23 cellular contexts compared by ENCODE assay signal in genomic region chr1:214067853-214068703, GRCh38.
"Had no signal": no experiment of that assay in that cellular context is flagged by ENCODE, and none has a peak within 500 bp of the region (broad histone marks: within the 10 kb centered on the region; RNA-seq: fewer than 3 reads in every experiment).

No MANE protein-coding gene starts in this region.

- H3K4me2 ChIP-seq: SK-N-SH had no signal

- H3K9ac ChIP-seq: SK-N-SH had no signal

- H3K36me3 ChIP-seq: adrenal gland, MG63, Peyer's patch, SJCRH30, WERI-Rb-1 had no signal

- H3K9me2 ChIP-seq: SK-N-SH had no signal

- H3K27me3 ChIP-seq: adrenal gland, Peyer's patch, SJCRH30 had no signal

- H3K9me3 ChIP-seq: adrenal gland, MG63, Peyer's patch, SJCRH30, SK-N-SH had no signal

- DNase-seq: activated CD4-positive, alpha-beta T cell treated with anti-CD3 and anti-CD28 coated beads for 4 hours; activated CD8-positive, alpha-beta memory T cell treated with anti-CD3 and anti-CD28 coated beads, Interleukin-2, amount 50 U/mL, for 4 hours; activated CD8-positive, alpha-beta T cell treated with anti-CD3 and anti-CD28 coated beads for 36 hours; activated naive CD4-positive, alpha-beta T cell treated with anti-CD3 and anti-CD28 coated beads, Interleukin-2, amount 50 U/mL, for 16 hours; activated naive CD8-positive, alpha-beta T cell treated with anti-CD3 and anti-CD28 coated beads, Interleukin-2, amount 10 ng/mL, durations not matched to agents 7 days and 5 days; activated T-cell treated with anti-CD3 and anti-CD28 coated beads, Interleukin-2, amount 50 U/mL, for 72 hours; adrenal gland; anterior cingulate cortex; cerebellar nuclear complex; MG63; NCI-H1105; NCI-H1436; NCI-H2227 treated with DMSO at 0.1 percent for 48 hours; NCI-H526 treated with DMSO at 0.1 percent for 48 hours; NK-92 treated with Interleukin-12 subunit alpha and Interleukin-12 subunit beta, amount 100 ng/mL, for 24 hours; OCI-M1; Peyer's patch; Right ventricle myocardium superior; SJCRH30; SK-N-SH; T-helper 1 cell; WERI-Rb-1 had no signal

- H3K27ac ChIP-seq: adrenal gland, Peyer's patch, RWPE1, SJCRH30, WERI-Rb-1 had no signal

- ATAC-seq: activated CD8-positive, alpha-beta T cell treated with anti-CD3 and anti-CD28 coated beads for 36 hours; activated T-cell treated with anti-CD3 and anti-CD28 coated beads, Interleukin-2, amount 50 U/mL, for 72 hours had no signal

- H3K4me1 ChIP-seq: adrenal gland, Peyer's patch, SJCRH30 had no signal

- H3K4me3 ChIP-seq: adrenal gland, MG63, Peyer's patch, SJCRH30 had no signal
